8 cellular contexts compared by ENCODE assay signal in genomic region chr5:177005619-177006264, GRCh38. TPM values are rescaled to one million over a fixed set of nuclear protein-coding genes. Genes with fewer than 3 reads are reported as not detected.
DNase-seq lines count a peak whose midpoint lies in the region; ATAC-seq and TF ChIP-seq lines count a peak whose summit lies in the region.

No MANE protein-coding gene starts in this region.

- in situ Hi-C loops in ACHN (cut with HindIII; ENCODE audit: low pct_ligation_motif_present, low pct_unique_long_range_greater_than_20kb, low sequenced_read_pairs) = no loop called here

- ATAC-seq in GM18519 (IDR thresholded peaks at IDR 0.05; ENCODE audit: low FRiP score, unreplicated experiment) (peak; percentile 35), HG03097 (IDR thresholded peaks at IDR 0.05; ENCODE audit: low FRiP score, unreplicated experiment) (peak; percentile 37)

- DNase-seq in ACHN (peak; percentile 77), NCI-H526 (lab: John Stamatoyannopoulos, UW) (peak; percentile 25 to 72), endothelial cell (ENCODE audit: low spot score) (peak; percentile 73), middle frontal gyrus (ENCODE audit: extremely low spot score, low spot score) (peak; percentile 80)
- peak; percentile 42 to 45 (median 43) for DNase-seq in activated CD8-positive, alpha-beta memory T cell treated with anti-CD3 and anti-CD28 coated beads for 48 hours (ENCODE audit: low read depth in 2 of 3, low spot score in 2 of 3)
- DNase-seq in stimulated activated CD8-positive, alpha-beta memory T cell treated with anti-CD3 and anti-CD28 coated beads, Interleukin-15, amount 100 ng/mL, for 48 hours (ENCODE audit: low read depth in 2 of 2) = peak; percentile 45 to 56

- peaks cover 4% of the 10 kb centered on the region for H3K27me3 Mint-ChIP-seq in endothelial cell (ENCODE audit: unreplicated experiment)

- H3K9me3 Mint-ChIP-seq in endothelial cell (ENCODE audit: unreplicated experiment) = no peaks in the 10 kb centered on the region

- peak overlapping the region; percentile 93 for H3K4me3 Mint-ChIP-seq in endothelial cell (ENCODE audit: unreplicated experiment)

- no peaks in the 10 kb centered on the region for H3K36me3 Mint-ChIP-seq in endothelial cell (ENCODE audit: low read depth, unreplicated experiment)

- TF ChIP-seq CTCF in endothelial cell (IDR thresholded peaks at IDR 0.05; ENCODE audit: unreplicated experiment) = no peak

- H3K4me1 Mint-ChIP-seq in endothelial cell (ENCODE audit: unreplicated experiment) = peaks cover 15% of the 10 kb centered on the region

- peak overlapping the region; percentile 92 for H3K27ac Mint-ChIP-seq in endothelial cell (ENCODE audit: unreplicated experiment)

RNA-seq across cellular contexts. Expression of gene UIMC1, which starts 0.8 kb away (rescaled TPM):
- 40.9 TPM for total RNA-seq in endothelial cell (ENCODE audit: unreplicated experiment)

RNA-seq across cellular contexts. Expression of gene ZNF346, which starts 16.8 kb away (rescaled TPM):
- total RNA-seq in endothelial cell (ENCODE audit: unreplicated experiment) = 26.3 TPM

Comparison
In these comparisons a context has a peak if more than half of its experiments do, and no peak if none do; other contexts are left out.
1. Peak in every context shown above with its lines: DNase-seq and ATAC-seq.